Comparison of ENCODE assay signal across 20 cellular contexts in the genomic region with DNA sequence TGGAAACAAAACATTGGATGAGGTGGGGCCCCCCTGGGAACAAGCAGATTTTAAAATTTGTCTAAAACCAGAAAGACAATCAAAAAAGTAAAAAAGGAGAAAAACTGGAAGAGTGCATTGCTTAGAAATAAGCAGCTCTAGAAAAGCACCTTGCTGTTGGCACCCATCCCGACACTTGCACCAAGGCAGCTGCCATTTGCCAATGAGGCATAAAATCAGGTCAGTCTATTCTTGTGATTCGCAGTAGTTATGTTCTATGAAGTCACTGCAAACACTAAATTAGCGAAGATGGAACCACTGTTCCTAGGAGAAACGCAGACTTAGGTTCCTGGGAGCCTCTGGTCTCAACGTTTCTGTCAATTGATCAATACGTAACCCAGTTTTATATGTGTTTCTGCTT. TPM values are rescaled to one million over a fixed set of nuclear protein-coding genes. Genes with fewer than 3 reads are reported as not detected.
"Had no signal": no experiment of that assay in that cellular context is flagged by ENCODE, and none has a peak within 500 bp of the region (broad histone marks: within the 10 kb centered on the region; RNA-seq: fewer than 3 reads in every experiment).

No MANE protein-coding gene starts in this region.

- H3K4me3 ChIP-seq: adrenal gland, breast epithelium, hepatocyte, pancreas, smooth muscle cell, suprapubic skin, transverse colon, uterus had no signal

- DNase-seq: activated CD4-positive, alpha-beta T cell treated with anti-CD3 and anti-CD28 coated beads, Interleukin-2, amount 50 U/mL, for 4 hours; activated effector memory CD4-positive, alpha-beta T cell treated with anti-CD3 and anti-CD28 coated beads, Interleukin-2, amount 50 U/mL, for 16 hours; activated T-cell treated with anti-CD3 and anti-CD28 coated beads, Interleukin-2, amount 50 U/mL, for 72 hours; effector memory CD4-positive, alpha-beta T cell; foreskin keratinocyte; left cardiac atrium; mesendoderm; naive thymus-derived CD8-positive, alpha-beta T cell; pancreas; stimulated activated CD4-positive, alpha-beta T cell treated with anti-CD3 and anti-CD28 coated beads, Interleukin-4, amount 100 ng/mL, for 1 hour; stimulated activated naive CD8-positive, alpha-beta T cell treated with anti-CD3 and anti-CD28 coated beads, Interleukin-15, amount 100 ng/mL, for 72 hours; transverse colon; uterus; WERI-Rb-1 had no signal

RNA-seq across cellular contexts. Expression of gene B3GNT4, which starts 46.5 kb away (rescaled TPM):
- total RNA-seq: left cardiac atrium; naive thymus-derived CD8-positive, alpha-beta T cell; sciatic nerve; smooth muscle cell had no signal
